ENCODE assay signal across 1 cellular context in the genomic region with DNA sequence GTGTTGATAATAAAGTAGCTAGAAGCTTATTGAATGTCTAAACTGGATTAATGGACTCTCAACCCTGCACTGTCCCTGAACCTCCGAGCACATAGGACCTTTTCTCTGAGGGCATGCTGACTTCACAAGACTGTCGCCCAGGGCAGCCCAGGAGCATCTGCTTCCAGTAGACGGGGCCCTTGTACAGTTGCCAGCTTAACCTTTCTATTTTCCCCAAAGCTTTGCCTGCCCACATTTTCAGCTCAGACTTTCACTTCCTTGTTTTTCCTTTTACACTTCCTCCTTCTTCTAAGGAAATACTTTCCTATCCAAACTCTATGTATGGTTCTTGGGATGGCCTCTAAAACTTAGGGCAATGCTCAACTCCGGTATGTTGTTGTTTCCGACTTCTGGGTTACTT.
TF ChIP-seq lines count a peak whose summit lies in the region.

No MANE protein-coding gene starts in this region.

TF ChIP-seq in WTC11, 78 proteins besides CTCF, POLR2A, EP300 and RAD21 (continued from another document):
- no peak for TF ChIP-seq ZBTB43 (CRISPR knock-in tag; IDR thresholded peaks at IDR 0.05)
- no peak for TF ChIP-seq PREB (CRISPR knock-in tag; IDR thresholded peaks at IDR 0.05; ENCODE audit: borderline replicate concordance)
- TF ChIP-seq AFF4 (CRISPR knock-in tag; IDR thresholded peaks at IDR 0.05; ENCODE audit: borderline replicate concordance): no peak
